Comparison of ENCODE assay signal across 11 cellular contexts in the genomic region with DNA sequence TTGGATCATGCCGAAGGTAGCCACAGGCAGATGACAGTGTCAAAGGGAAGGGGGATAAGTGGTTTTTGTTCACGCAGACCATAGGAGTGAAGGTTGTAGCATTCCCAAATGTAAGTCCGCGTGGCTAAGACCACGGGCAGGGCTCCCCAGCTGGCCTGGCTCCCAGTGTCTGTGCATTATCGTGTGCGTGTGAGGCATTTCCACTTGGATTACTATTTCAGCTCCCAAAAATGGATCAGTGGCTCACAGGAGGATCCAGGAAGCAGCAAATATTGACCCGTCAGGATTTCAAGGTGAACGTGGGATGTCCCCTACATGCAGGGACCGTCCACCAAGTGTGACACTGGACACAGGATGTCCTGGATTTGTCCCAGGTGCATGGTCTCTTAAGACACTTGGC. TPM values are rescaled to one million over a fixed set of nuclear protein-coding genes. Genes with fewer than 3 reads are reported as not detected.
"Had no signal": no experiment of that assay in that cellular context is flagged by ENCODE, and none has a peak within 500 bp of the region (broad histone marks: within the 10 kb centered on the region; RNA-seq: fewer than 3 reads in every experiment).

No MANE protein-coding gene starts in this region.

- ATAC-seq: HepG2 had no signal

- H3K4me3 Mint-ChIP-seq: H9, HFFc6 had no signal

- H2AFZ ChIP-seq: GM23248 had no signal

- H3K4me2 ChIP-seq: KMS-11 had no signal

- H3K4me3 ChIP-seq: GM23248 had no signal

- H3K9ac ChIP-seq: GM23248, KMS-11 had no signal

- H3K27ac Mint-ChIP-seq: H9, HFFc6 had no signal

- FAIRE-seq: H54, HepG2 had no signal

- DNase-seq: GM23248, GOT3, H9, HCEC 1CT, HFFc6, Karpas-422, KBM-7 had no signal

- H3K27ac ChIP-seq: GM23248, HL-60, KMS-11 had no signal

RNA-seq across cellular contexts. Expression of a gene that starts 10.6 kb away (rescaled TPM):
- total RNA-seq: HepG2 had no signal
- polyA plus RNA-seq: HepG2 had no signal
